Comparison of ENCODE assay signal across 23 cellular contexts in the genomic region with DNA sequence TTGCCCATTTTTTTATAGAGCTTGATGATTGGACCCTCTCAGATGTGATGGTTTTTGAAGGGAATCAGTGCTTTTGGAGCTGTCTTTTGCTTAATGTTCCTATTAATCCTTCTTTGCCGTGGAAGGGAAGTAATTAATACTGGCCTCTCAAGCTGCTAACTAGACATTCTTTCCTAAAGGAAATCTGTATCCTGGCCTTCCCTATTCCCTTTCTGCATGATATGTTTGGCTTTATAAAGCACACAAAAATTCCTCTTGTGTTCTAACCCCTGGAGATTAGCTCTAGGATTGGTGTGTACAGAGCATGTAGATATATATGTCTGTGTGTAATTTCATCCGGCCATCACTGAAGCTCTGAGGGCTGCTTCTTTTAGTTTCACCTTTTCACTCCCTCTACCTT. TPM values are rescaled to one million over a fixed set of nuclear protein-coding genes. Genes with fewer than 3 reads are reported as not detected.
"Had no signal": no experiment of that assay in that cellular context is flagged by ENCODE, and none has a peak within 500 bp of the region (broad histone marks: within the 10 kb centered on the region; RNA-seq: fewer than 3 reads in every experiment).

No MANE protein-coding gene starts in this region.

- ATAC-seq: left lung; naive thymus-derived CD8-positive, alpha-beta T cell had no signal

- H3K9me3 Mint-ChIP-seq: activated T-helper 17 cell treated with anti-CD3 and anti-CD28 coated beads, Interleukin-2, amount 50 U/mL, for 72 hours; naive thymus-derived CD8-positive, alpha-beta T cell had no signal

- H3K9me3 ChIP-seq: esophagus squamous epithelium, left lung, right atrium auricular region, tibial nerve, vagina had no signal

- H3K4me3 Mint-ChIP-seq: activated T-helper 17 cell treated with anti-CD3 and anti-CD28 coated beads, Interleukin-2, amount 50 U/mL, for 72 hours; naive thymus-derived CD8-positive, alpha-beta T cell had no signal

- H3K27me3 ChIP-seq: cardiac muscle cell, esophagus squamous epithelium, left lung, right atrium auricular region, tibial nerve, vagina had no signal

- DNase-seq: activated CD4-positive, alpha-beta T cell treated with anti-CD3 and anti-CD28 coated beads for 1 hour; activated CD4-positive, alpha-beta T cell treated with anti-CD3 and anti-CD28 coated beads, Interleukin-2, amount 50 U/mL, for 4 hours; activated naive CD4-positive, alpha-beta T cell treated with Interleukin-2 at 50 U/mL for 16 hours; activated T-cell treated with anti-CD3 and anti-CD28 coated beads for 4 hours; esophagus squamous epithelium; hippocampal formation; left lung; mesenchymal stem cell; naive thymus-derived CD8-positive, alpha-beta T cell; small intestine; stimulated activated CD4-positive, alpha-beta T cell treated with anti-CD3 and anti-CD28 coated beads, Interleukin-4, amount 100 ng/mL, for 24 hours; stimulated activated naive CD4-positive, alpha-beta T cell; substantia nigra; T1000 had no signal

- H3K27me3 Mint-ChIP-seq: activated T-helper 17 cell treated with anti-CD3 and anti-CD28 coated beads, Interleukin-2, amount 50 U/mL, for 72 hours; naive thymus-derived CD8-positive, alpha-beta T cell had no signal

- H3K27ac Mint-ChIP-seq: activated T-helper 17 cell treated with anti-CD3 and anti-CD28 coated beads, Interleukin-2, amount 50 U/mL, for 72 hours; naive thymus-derived CD8-positive, alpha-beta T cell had no signal

- H3K27ac ChIP-seq: cardiac muscle cell, esophagus squamous epithelium, left lung, right atrium auricular region, tibial nerve, vagina had no signal

- H3K36me3 ChIP-seq: cardiac muscle cell, left lung, right atrium auricular region, tibial nerve, vagina had no signal

- H3K4me3 ChIP-seq: cardiac muscle cell, esophagus squamous epithelium, left lung, right atrium auricular region, tibial nerve, vagina had no signal

RNA-seq across cellular contexts. Expression of a gene that starts 41.6 kb away (rescaled TPM):
- total RNA-seq: astrocyte, cardiac muscle cell, esophagus squamous epithelium, fibroblast of villous mesenchyme, left lung, mucosa of gallbladder, posterior vena cava, right atrium auricular region, tibial nerve, vagina had no signal

RNA-seq across cellular contexts. Expression of a gene that starts 51.5 kb away (rescaled TPM):
- total RNA-seq: activated T-helper 17 cell treated with anti-CD3 and anti-CD28 coated beads, Interleukin-2, amount 50 U/mL, for 72 hours; astrocyte; cardiac muscle cell; esophagus squamous epithelium; fibroblast of villous mesenchyme; left lung; mucosa of gallbladder; naive thymus-derived CD8-positive, alpha-beta T cell; posterior vena cava; right atrium auricular region; tibial nerve; vagina had no signal
